Comparison of ENCODE assay signal across 28 cellular contexts in genomic region chr4:153383131-153383530, GRCh38. TPM values are rescaled to one million over a fixed set of nuclear protein-coding genes. Genes with fewer than 3 reads are reported as not detected.
DNase-seq lines count a peak whose midpoint lies in the region; ATAC-seq, FAIRE-seq and TF ChIP-seq lines count a peak whose summit lies in the region.
"Had no signal": no experiment of that assay in that cellular context is flagged by ENCODE, and none has a peak within 500 bp of the region (broad histone marks: within the 10 kb centered on the region; RNA-seq: fewer than 3 reads in every experiment).

No MANE protein-coding gene starts in this region.

- H3K36me3 ChIP-seq in A673 (ENCODE audit: insufficient read depth, low read length, poor library complexity, severe bottlenecking): no peaks in the 10 kb centered on the region
- peaks cover 37% of the 10 kb centered on the region for H3K36me3 ChIP-seq in OCI-LY1 (ENCODE audit: insufficient read depth, low read length)

- no peak overlapping the region for H3K4me3 Mint-ChIP-seq in activated CD8-positive, alpha-beta T cell treated with anti-CD3 and anti-CD28 coated beads, Interleukin-2, amount 10 ng/mL, durations not matched to agents 7 days and 5 days
- H3K4me3 Mint-ChIP-seq: activated T-helper 1 cell treated with anti-CD3 and anti-CD28 coated beads, Interleukin-12 subunit alpha, Interleukin-12 subunit beta, Interleukin-2, Interleukin-4 antibody, amounts not matched to agents 30 ng/mL and 10 ng/mL and 1 ng/mL, durations not matched to agents 14 hours and 24 hours and 36 hours had no signal

- POLR2A ChIA-PET in A673 (lab: Charles Lee; ENCODE audit: low non-redundant PET): no interaction called here
- POLR2A ChIA-PET in activated CD8-positive, alpha-beta T cell treated with anti-CD3 and anti-CD28 coated beads, Interleukin-2, amount 10 ng/mL, durations not matched to agents 7 days and 5 days (lab: Charles Lee): no interaction called here

- peaks cover 34% of the 10 kb centered on the region for H3K36me3 Mint-ChIP-seq in activated CD8-positive, alpha-beta T cell treated with anti-CD3 and anti-CD28 coated beads, Interleukin-2, amount 10 ng/mL, durations not matched to agents 7 days and 5 days (ENCODE audit: low read depth)

- H3K4me1 ChIP-seq in A673 (ENCODE audit: insufficient read depth, low read length, poor library complexity, severe bottlenecking): no peaks in the 10 kb centered on the region
- peaks cover 22% of the 10 kb centered on the region for H3K4me1 ChIP-seq in OCI-LY1 (ENCODE audit: insufficient read depth, low read length, severe bottlenecking)
- H3K4me1 ChIP-seq: foreskin keratinocyte had no signal

- no peaks in the 10 kb centered on the region for H3K9me3 Mint-ChIP-seq in activated CD8-positive, alpha-beta T cell treated with anti-CD3 and anti-CD28 coated beads, Interleukin-2, amount 10 ng/mL, durations not matched to agents 7 days and 5 days (ENCODE audit: insufficient read depth)
- H3K9me3 Mint-ChIP-seq: activated T-helper 1 cell treated with anti-CD3 and anti-CD28 coated beads, Interleukin-12 subunit alpha, Interleukin-12 subunit beta, Interleukin-2, Interleukin-4 antibody, amounts not matched to agents 30 ng/mL and 10 ng/mL and 1 ng/mL, durations not matched to agents 14 hours and 24 hours and 36 hours had no signal

- FAIRE-seq in GM12891 (lab: Jason Lieb, UNC): no peak
- FAIRE-seq: islet of Langerhans had no signal

- no peak for TF ChIP-seq POLR2A in GM12891 (IDR thresholded peaks at IDR 0.05; ENCODE audit: low read depth, low read length)

- no peak overlapping the region for H3K27ac Mint-ChIP-seq in activated CD8-positive, alpha-beta T cell treated with anti-CD3 and anti-CD28 coated beads, Interleukin-2, amount 10 ng/mL, durations not matched to agents 7 days and 5 days
- H3K27ac Mint-ChIP-seq: activated T-helper 1 cell treated with anti-CD3 and anti-CD28 coated beads, Interleukin-12 subunit alpha, Interleukin-12 subunit beta, Interleukin-2, Interleukin-4 antibody, amounts not matched to agents 30 ng/mL and 10 ng/mL and 1 ng/mL, durations not matched to agents 14 hours and 24 hours and 36 hours had no signal

- peaks cover 2% of the 10 kb centered on the region for H3K4me1 Mint-ChIP-seq in activated CD8-positive, alpha-beta T cell treated with anti-CD3 and anti-CD28 coated beads, Interleukin-2, amount 10 ng/mL, durations not matched to agents 7 days and 5 days (ENCODE audit: low read depth)

- H3K9me3 ChIP-seq in A673 (ENCODE audit: low read depth, low read length, poor library complexity, severe bottlenecking) (no peaks in the 10 kb centered on the region), OCI-LY1 (ENCODE audit: low read length) (no peaks in the 10 kb centered on the region)

- H3F3A ChIP-seq in OCI-LY1 (ENCODE audit: insufficient read depth, low read length): no peaks in the 10 kb centered on the region

- no peak overlapping the region for H3K9ac ChIP-seq in OCI-LY1 (ENCODE audit: low read length)

- H3K27me3 ChIP-seq in A673 (replicated peaks; ENCODE audit: insufficient read depth, low read depth, low read length, poor library complexity) (no peaks in the 10 kb centered on the region), OCI-LY1 (ENCODE audit: insufficient read depth, low read length) (no peaks in the 10 kb centered on the region)
- H3K27me3 ChIP-seq: foreskin keratinocyte had no signal

- H3K4me3 ChIP-seq in A673 (ENCODE audit: low read depth, low read length, poor library complexity, severe bottlenecking) (no peak overlapping the region), OCI-LY1 (ENCODE audit: low read depth, low read length, poor library complexity, severe bottlenecking) (no peak overlapping the region)
- H3K4me3 ChIP-seq: smooth muscle cell had no signal

- BruUV-seq in A673 (replicated peaks; lab: Mats Ljungman, UMichigan): no TSS peak

- no peak for TF ChIP-seq CTCF in A673 (conservative IDR thresholded peaks at IDR 0.05; ENCODE audit: low read depth, low read length)
- no peak for TF ChIP-seq CTCF in OCI-LY1 (IDR thresholded peaks at IDR 0.05; ENCODE audit: low read length)
- TF ChIP-seq CTCF in GM20000 (IDR thresholded peaks at IDR 0.05; ENCODE audit: extremely low read depth, missing control alignments): no peak

- CTCF ChIA-PET in A673 (lab: Charles Lee): no interaction called here
- CTCF ChIA-PET in activated CD8-positive, alpha-beta T cell treated with anti-CD3 and anti-CD28 coated beads, Interleukin-2, amount 10 ng/mL, durations not matched to agents 7 days and 5 days (lab: Charles Lee): no interaction called here

- no peaks in the 10 kb centered on the region for H3K79me2 ChIP-seq in OCI-LY1 (ENCODE audit: insufficient read depth, low read length)

- no peak overlapping the region for H3K4me2 ChIP-seq in OCI-LY1 (ENCODE audit: low read length)
- H3K4me2 ChIP-seq: smooth muscle cell had no signal

- intact Hi-C loops in A673 (cut with micrococcal nuclease; ENCODE audit: unreplicated experiment): no loop called here

- H2AFZ ChIP-seq in OCI-LY1 (ENCODE audit: low read length): no peak overlapping the region

- no peaks in the 10 kb centered on the region for H4K20me1 ChIP-seq in OCI-LY1 (ENCODE audit: insufficient read depth, low read length)

- peak; percentile 18 for DNase-seq in A673 (ENCODE audit: low spot score)
- peak; percentile 54 for DNase-seq in dermis blood vessel endothelial cell
- peak; percentile 12 for DNase-seq in left kidney (ENCODE audit: low read depth, low spot score)
- no peak for DNase-seq in GM20000 (ENCODE audit: low spot score)
- no peak for DNase-seq in NCI-H345 (lab: John Stamatoyannopoulos, UW)
- no peak for DNase-seq in GM12891 (ENCODE audit: insufficient read length, low spot score)
- DNase-seq in activated CD8-positive, alpha-beta T cell treated with anti-CD3 and anti-CD28 coated beads, Interleukin-2, amount 10 ng/mL, durations not matched to agents 7 days and 5 days: no peak
- DNase-seq: activated CD4-positive, alpha-beta T cell treated with anti-CD3 and anti-CD28 coated beads, Interleukin-2, amount 50 U/mL, for 1 hour; activated naive CD4-positive, alpha-beta T cell treated with anti-CD3 and anti-CD28 coated beads, Interleukin-2, amount 50 U/mL, for 16 hours; central memory CD4-positive, alpha-beta T cell; DMS53; foreskin keratinocyte; HCEC 1CT; hippocampal formation; Kasumi-1; MV-4-11; NCI-H2171 treated with DMSO at 0.1 percent for 48 hours; NCI-H526 treated with DMSO at 0.1 percent for 48 hours; RPMI8226; stimulated activated CD4-positive, alpha-beta T cell treated with anti-CD3 and anti-CD28 coated beads, Interleukin-2, amount 100 ng/mL, for 48 hours; stimulated activated naive CD4-positive, alpha-beta T cell had no signal

- no peaks in the 10 kb centered on the region for H3K27me3 Mint-ChIP-seq in activated CD8-positive, alpha-beta T cell treated with anti-CD3 and anti-CD28 coated beads, Interleukin-2, amount 10 ng/mL, durations not matched to agents 7 days and 5 days (ENCODE audit: low read depth)

- H3K27ac ChIP-seq in A673 (ENCODE audit: low read depth, low read length, poor library complexity, severe bottlenecking) (peak overlapping the region; percentile 26), OCI-LY1 (ENCODE audit: low read depth, low read length, poor library complexity, severe bottlenecking) (peak overlapping the region; percentile 52)
- H3K27ac ChIP-seq: epithelial cell of prostate, foreskin keratinocyte, VCaP had no signal

- H3K9me2 ChIP-seq in OCI-LY1 (ENCODE audit: low read depth, low read length): no peaks in the 10 kb centered on the region

- no peak for ATAC-seq in activated CD8-positive, alpha-beta T cell treated with anti-CD3 and anti-CD28 coated beads, Interleukin-2, amount 10 ng/mL, durations not matched to agents 7 days and 5 days
- ATAC-seq: foreskin keratinocyte, SK-N-SH treated with all-trans-retinoic acid at 6 μM for 48 hours had no signal

TF ChIP-seq in GM12891, 5 proteins besides CTCF, POLR2A, EP300 and RAD21:
- TF ChIP-seq TAF1 (IDR thresholded peaks at IDR 0.05; ENCODE audit: low read depth, low read length) (no peak), POLR2AphosphoS5 (IDR thresholded peaks at IDR 0.05; ENCODE audit: low read depth, low read length) (no peak), PAX5 (IDR thresholded peaks at IDR 0.05; ENCODE audit: insufficient read depth, low read length, severe bottlenecking) (no peak), POU2F2 (IDR thresholded peaks at IDR 0.05; ENCODE audit: low read depth, low read length) (no peak)
TF ChIP-seq in GM12891: peak in this region for 0.

RNA-seq across cellular contexts. Expression of gene MND1, which starts 38.6 kb away (rescaled TPM):
- 43.7 and 46.8 TPM in 2 replicates for total RNA-seq in A673 (2021)
- 2.4 and 5.6 TPM in 2 replicates for total RNA-seq in dermis blood vessel endothelial cell
- 20.5 TPM for polyA plus RNA-seq in GM12891 (2012; ENCODE audit: low read depth, missing spikeins)
- total RNA-seq in activated CD8-positive, alpha-beta T cell treated with anti-CD3 and anti-CD28 coated beads, Interleukin-2, amount 10 ng/mL, durations not matched to agents 7 days and 5 days: 10 to 100 TPM; 37.4 to 38.3 TPM

Comparison
In these comparisons a context has a peak if more than half of its experiments do, and no peak if none do; other contexts are left out.
1. DNase-seq: peak in A673 (single experiment), dermis blood vessel endothelial cell (single experiment) and left kidney (single experiment); none in GM20000 (single experiment), NCI-H345 (single experiment), GM12891 (single experiment) and activated CD8-positive, alpha-beta T cell treated with anti-CD3 and anti-CD28 coated beads, Interleukin-2, amount 10 ng/mL, durations not matched to agents 7 days and 5 days (single experiment).